Comparison of ENCODE assay signal across 1 cellular context in genomic region chr15:66995257-66995656, GRCh38.
TF ChIP-seq lines count a peak whose summit lies in the region.

No MANE protein-coding gene starts in this region.

TF ChIP-seq in K562, 482 proteins besides CTCF, POLR2A, EP300 and RAD21 (continued from another document):
- TF ChIP-seq ZBTB9 (CRISPR knock-in tag; IDR thresholded peaks at IDR 0.05) (no peak), SIRT6 (IDR thresholded peaks at IDR 0.05; ENCODE audit: low read depth, low read length) (no peak)
